8 cellular contexts compared by ENCODE assay signal in genomic region chr14:70600382-70601157, GRCh38. TPM values are rescaled to one million over a fixed set of nuclear protein-coding genes. Genes with fewer than 3 reads are reported as not detected.
DNase-seq lines count a peak whose midpoint lies in the region; ATAC-seq and TF ChIP-seq lines count a peak whose summit lies in the region.

A gene with protein sequence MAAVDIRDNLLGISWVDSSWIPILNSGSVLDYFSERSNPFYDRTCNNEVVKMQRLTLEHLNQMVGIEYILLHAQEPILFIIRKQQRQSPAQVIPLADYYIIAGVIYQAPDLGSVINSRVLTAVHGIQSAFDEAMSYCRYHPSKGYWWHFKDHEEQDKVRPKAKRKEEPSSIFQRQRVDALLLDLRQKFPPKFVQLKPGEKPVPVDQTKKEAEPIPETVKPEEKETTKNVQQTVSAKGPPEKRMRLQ (minus strand): TSS chr14:70600655. CDS start chr14:70600637, 18 bp downstream.

- DNase-seq in A673 (ENCODE audit: low spot score): peak; percentile 98
- DNase-seq in NCI-H226: peak; percentile 87
- DNase-seq in breast epithelium (ENCODE audit: low spot score in 2 of 2): peak; percentile 87 to 90
- peak; percentile 98 for DNase-seq in iPS-NIHi11 (ENCODE audit: low spot score)

- POLR2A ChIA-PET in A673 (lab: Charles Lee; ENCODE audit: low non-redundant PET): interaction anchor here (0.6 to 0.7 kb wide), 3 partner anchors 16 to 467 kb away, joined by 4 to 5 read pairs (median 4); no protein-coding TSS in a partner anchor

- intact Hi-C loops in A673 (cut with micrococcal nuclease; ENCODE audit: unreplicated experiment) (no loop called here), breast epithelium (cut with DNase I; ENCODE audit: low total_unique reads) (no loop called here)

- H3K4me3 ChIP-seq in A673 (ENCODE audit: low read depth, low read length, poor library complexity, severe bottlenecking) (peak within 1 kb of the TSS; percentile 82), WI38 (ENCODE audit: low read depth, low read length) (peak within 1 kb of the TSS; percentile 99), breast epithelium (peak within 1 kb of the TSS; percentile 61 to 84 (median 73)), skin epidermis (peak within 1 kb of the TSS; percentile 44 to 97 (median 79))

- H3K4me1 ChIP-seq in A673 (ENCODE audit: insufficient read depth, low read length, poor library complexity, severe bottlenecking) (peaks cover 18% of the 10 kb centered on the region), breast epithelium (peaks cover 0 to 9% of the 10 kb centered on the region in 2 donors)

- CTCF ChIA-PET in A673 (lab: Charles Lee): interaction anchor here (0.8 kb wide), 1 partner anchor 217 kb away, joined by 3 read pairs; no protein-coding TSS in a partner anchor

- peak; percentile 10 for TF ChIP-seq POLR2A in breast epithelium (IDR thresholded peaks at IDR 0.05)

- no peaks in the 10 kb centered on the region for H3K9me3 ChIP-seq in A673 (ENCODE audit: low read depth, low read length, poor library complexity, severe bottlenecking)
- H3K9me3 ChIP-seq in breast epithelium: no peaks in the 10 kb centered on the region

- H3K27ac ChIP-seq in A673 (ENCODE audit: low read depth, low read length, poor library complexity, severe bottlenecking) (peak within 1 kb of the TSS; percentile 89), breast epithelium (peak within 1 kb of the TSS; percentile 85 to 93), skin epidermis (peak within 1 kb of the TSS in 20 of 21 experiments; percentile 42 to 90 (median 80))

- no TSS peak for BruUV-seq in A673 (replicated peaks; lab: Mats Ljungman, UMichigan)

- TF ChIP-seq CTCF in A673 (conservative IDR thresholded peaks at IDR 0.05; ENCODE audit: low read depth, low read length) (no peak), WI38 (IDR thresholded peaks at IDR 0.05; ENCODE audit: low read depth, low read length) (no peak), breast epithelium (IDR thresholded peaks at IDR 0.05) (no peak)

- H3K36me3 ChIP-seq in A673 (ENCODE audit: insufficient read depth, low read length, poor library complexity, severe bottlenecking): peaks cover 11% of the 10 kb centered on the region
- H3K36me3 ChIP-seq in breast epithelium: no peaks in the 10 kb centered on the region

- H3K27me3 ChIP-seq in A673 (replicated peaks; ENCODE audit: insufficient read depth, low read depth, low read length, poor library complexity): no peaks in the 10 kb centered on the region
- no peaks in the 10 kb centered on the region for H3K27me3 ChIP-seq in breast epithelium

- ATAC-seq in GM18868 (IDR thresholded peaks at IDR 0.05; ENCODE audit: unreplicated experiment) (peak; percentile 93), HG03139 (IDR thresholded peaks at IDR 0.05; ENCODE audit: unreplicated experiment) (peak; percentile 85)

RNA-seq across cellular contexts. Expression of the gene that starts here (rescaled TPM):
- total RNA-seq in A673 (2021) (56.8 and 59.8 TPM in 2 replicates), breast epithelium (10 to 100 TPM; 38.4 to 56.9 (median 45.6) TPM)

Comparison
In these comparisons a context has a peak if more than half of its experiments do, and no peak if none do; other contexts are left out.
1. Peak in every context shown above with its lines: DNase-seq, ATAC-seq, H3K4me3 ChIP-seq and H3K27ac ChIP-seq.